ENCODE assay signal across 17 cellular contexts in the genomic region with DNA sequence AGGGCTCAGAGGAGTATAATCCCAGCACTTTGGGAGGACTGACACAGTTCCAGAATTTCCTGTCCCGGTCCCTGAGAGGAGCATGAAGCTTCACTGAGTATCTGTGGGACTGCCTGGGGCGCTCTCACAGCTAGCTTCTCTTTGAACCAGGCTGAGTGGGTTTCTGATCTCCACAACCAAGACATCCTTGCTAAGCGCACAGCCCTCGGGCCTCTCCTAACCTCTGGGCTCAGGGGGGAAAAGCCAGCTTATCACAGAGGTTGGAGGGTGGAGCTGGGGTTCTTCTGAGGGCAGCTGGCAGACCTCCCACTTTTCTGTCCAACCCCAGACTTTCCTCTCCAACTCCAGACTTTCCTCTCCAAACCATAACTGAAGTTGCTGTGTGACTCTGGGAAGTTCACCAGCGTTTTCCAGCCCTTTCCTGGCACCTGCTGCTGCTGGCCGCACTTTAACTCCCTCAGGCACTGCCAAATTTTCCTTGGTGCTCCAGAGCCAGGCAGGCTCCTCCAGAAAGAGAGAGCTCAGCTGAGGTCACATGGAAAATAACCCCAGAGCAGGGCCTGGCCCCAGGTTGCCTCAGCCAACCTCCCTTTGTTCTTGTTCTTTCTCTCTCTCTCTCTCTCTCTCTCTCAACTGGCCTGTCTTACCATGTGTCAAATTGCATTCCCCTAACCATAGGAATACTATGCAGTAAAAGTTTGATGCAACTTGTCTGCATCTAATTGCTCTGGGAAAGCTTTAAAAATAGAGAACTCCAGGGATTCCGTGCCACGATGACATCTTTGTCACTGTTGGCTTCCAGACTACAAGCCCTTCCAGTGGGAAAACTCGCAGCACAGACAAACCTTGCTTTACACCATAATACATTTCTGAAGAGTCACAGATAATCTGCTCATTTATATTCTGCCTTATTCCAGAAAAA. TPM values are rescaled to one million over a fixed set of nuclear protein-coding genes. Genes with fewer than 3 reads are reported as not detected.
DNase-seq lines count a peak whose midpoint lies in the region; ATAC-seq and TF ChIP-seq lines count a peak whose summit lies in the region.
"Had no signal": no experiment of that assay in that cellular context is flagged by ENCODE, and none has a peak within 500 bp of the region (broad histone marks: within the 10 kb centered on the region; RNA-seq: fewer than 3 reads in every experiment).

No MANE protein-coding gene starts in this region.

- TF ChIP-seq CTCF in HEK293 (tag by site-specific recombination; IDR thresholded peaks at IDR 0.05) (no peak), right lobe of liver (IDR thresholded peaks at IDR 0.05) (no peak), suprapubic skin (IDR thresholded peaks at IDR 0.05) (no peak)

- H3K9me3 ChIP-seq in HEK293 (ENCODE audit: control insufficient read depth, insufficient read depth, low read depth, low read length) (no peaks in the 10 kb centered on the region), right lobe of liver (no peaks in the 10 kb centered on the region), suprapubic skin (no peaks in the 10 kb centered on the region)
- H3K9me3 ChIP-seq: stomach had no signal

- CTCF ChIA-PET in HEK293 (lab: Yijun Ruan, JAX) = interaction anchor here (0.6 kb wide), 2 partner anchors 13 to 445 kb away, joined by 3 read pairs; no protein-coding TSS in a partner anchor
- CTCF ChIA-PET in activated CD4-positive, alpha-beta T cell treated with anti-CD3 and anti-CD28 coated beads for 36 hours (lab: Charles Lee) = interaction anchor here (0.7 to 0.8 kb wide), 2 partner anchors 61 to 183 kb away, joined by 3 read pairs; no protein-coding TSS in a partner anchor

- intact Hi-C loops in dendritic cell treated with granulocyte-macrophage colony-stimulating factor and Interleukin-4, amounts not matched to agents 40 ng/mL and 50 ng/mL, for 4 days (cut with micrococcal nuclease) = no loop called here
- intact Hi-C loops in right lobe of liver (cut with DNase I) = no loop called here
- intact Hi-C loops in activated T-helper 1 cell treated with anti-CD3 and anti-CD28 coated beads, Interleukin-12 subunit alpha, Interleukin-12 subunit beta, Interleukin-2, Interleukin-4 antibody, amounts not matched to agents 30 ng/mL and 10 ng/mL and 1 ng/mL, durations not matched to agents 14 hours and 24 hours and 36 hours (cut with micrococcal nuclease) = no loop called here
- intact Hi-C loops in activated CD4-positive, alpha-beta T cell treated with anti-CD3 and anti-CD28 coated beads for 36 hours (cut with DNase I, micrococcal nuclease) = no loop called here

- H3K27me3 ChIP-seq in right lobe of liver (no peaks in the 10 kb centered on the region), suprapubic skin (no peaks in the 10 kb centered on the region)
- H3K27me3 ChIP-seq: stomach had no signal

- H3K9me3 Mint-ChIP-seq in dendritic cell treated with granulocyte-macrophage colony-stimulating factor and Interleukin-4, amounts not matched to agents 40 ng/mL and 50 ng/mL, for 4 days = no peaks in the 10 kb centered on the region
- H3K9me3 Mint-ChIP-seq in activated T-helper 1 cell treated with anti-CD3 and anti-CD28 coated beads, Interleukin-12 subunit alpha, Interleukin-12 subunit beta, Interleukin-2, Interleukin-4 antibody, amounts not matched to agents 30 ng/mL and 10 ng/mL and 1 ng/mL, durations not matched to agents 14 hours and 24 hours and 36 hours = no peaks in the 10 kb centered on the region
- H3K9me3 Mint-ChIP-seq in activated CD4-positive, alpha-beta T cell treated with anti-CD3 and anti-CD28 coated beads for 36 hours (ENCODE audit: low read depth) = no peaks in the 10 kb centered on the region
- H3K9me3 Mint-ChIP-seq: natural killer cell treated with Interleukin-12 subunit alpha and Interleukin-12 subunit beta and Interleukin-15 and Interleukin-18, amount 100 ng/mL, for 72 hours had no signal

- H3K4me1 Mint-ChIP-seq in dendritic cell treated with granulocyte-macrophage colony-stimulating factor and Interleukin-4, amounts not matched to agents 40 ng/mL and 50 ng/mL, for 4 days (ENCODE audit: low read depth) = peaks cover 16% of the 10 kb centered on the region
- no peaks in the 10 kb centered on the region for H3K4me1 Mint-ChIP-seq in activated T-helper 1 cell treated with anti-CD3 and anti-CD28 coated beads, Interleukin-12 subunit alpha, Interleukin-12 subunit beta, Interleukin-2, Interleukin-4 antibody, amounts not matched to agents 30 ng/mL and 10 ng/mL and 1 ng/mL, durations not matched to agents 14 hours and 24 hours and 36 hours (ENCODE audit: low read depth)
- H3K4me1 Mint-ChIP-seq in activated CD4-positive, alpha-beta T cell treated with anti-CD3 and anti-CD28 coated beads for 36 hours = peaks cover 6% of the 10 kb centered on the region

- H3K36me3 Mint-ChIP-seq in dendritic cell treated with granulocyte-macrophage colony-stimulating factor and Interleukin-4, amounts not matched to agents 40 ng/mL and 50 ng/mL, for 4 days (ENCODE audit: low read depth) = peaks cover 4% of the 10 kb centered on the region
- H3K36me3 Mint-ChIP-seq in activated T-helper 1 cell treated with anti-CD3 and anti-CD28 coated beads, Interleukin-12 subunit alpha, Interleukin-12 subunit beta, Interleukin-2, Interleukin-4 antibody, amounts not matched to agents 30 ng/mL and 10 ng/mL and 1 ng/mL, durations not matched to agents 14 hours and 24 hours and 36 hours (ENCODE audit: low read depth) = no peaks in the 10 kb centered on the region
- no peaks in the 10 kb centered on the region for H3K36me3 Mint-ChIP-seq in activated CD4-positive, alpha-beta T cell treated with anti-CD3 and anti-CD28 coated beads for 36 hours (ENCODE audit: low read depth)
- H3K36me3 Mint-ChIP-seq: natural killer cell treated with Interleukin-12 subunit alpha and Interleukin-12 subunit beta and Interleukin-15 and Interleukin-18, amount 100 ng/mL, for 72 hours had no signal

- peaks cover 4% of the 10 kb centered on the region for H3K27me3 Mint-ChIP-seq in dendritic cell treated with granulocyte-macrophage colony-stimulating factor and Interleukin-4, amounts not matched to agents 40 ng/mL and 50 ng/mL, for 4 days
- H3K27me3 Mint-ChIP-seq in activated T-helper 1 cell treated with anti-CD3 and anti-CD28 coated beads, Interleukin-12 subunit alpha, Interleukin-12 subunit beta, Interleukin-2, Interleukin-4 antibody, amounts not matched to agents 30 ng/mL and 10 ng/mL and 1 ng/mL, durations not matched to agents 14 hours and 24 hours and 36 hours (ENCODE audit: insufficient read depth) = no peaks in the 10 kb centered on the region
- H3K27me3 Mint-ChIP-seq in activated CD4-positive, alpha-beta T cell treated with anti-CD3 and anti-CD28 coated beads for 36 hours = no peaks in the 10 kb centered on the region

- H3K4me3 ChIP-seq in HEK293 (ENCODE audit: low read depth, low read length) = no peak overlapping the region
- no peak overlapping the region for H3K4me3 ChIP-seq in right lobe of liver
- H3K4me3 ChIP-seq in suprapubic skin = no peak overlapping the region
- H3K4me3 ChIP-seq: GM23248, stomach had no signal

- H3K4me1 ChIP-seq in HEK293 (ENCODE audit: control insufficient read depth, insufficient read depth, low read length) (no peaks in the 10 kb centered on the region), right lobe of liver (peaks cover 0 to 5% (median 0%) of the 10 kb centered on the region in 4 donors), suprapubic skin (peaks cover 33% of the 10 kb centered on the region)

- no peak for TF ChIP-seq POLR2A in right lobe of liver (IDR thresholded peaks at IDR 0.05)
- TF ChIP-seq POLR2A in suprapubic skin (IDR thresholded peaks at IDR 0.05) = no peak

- peak in 2 of 3 donors; percentile 76 to 78 for DNase-seq in right lobe of liver
- peak in 1 of 2 donors; percentile 80 for DNase-seq in suprapubic skin (ENCODE audit: low spot score in 2 of 2)
- DNase-seq in activated T-helper 1 cell treated with anti-CD3 and anti-CD28 coated beads, Interleukin-12 subunit alpha, Interleukin-12 subunit beta, Interleukin-2, Interleukin-4 antibody, amounts not matched to agents 30 ng/mL and 10 ng/mL and 1 ng/mL, durations not matched to agents 14 hours and 24 hours and 36 hours (ENCODE audit: low spot score) = no peak
- DNase-seq in activated CD4-positive, alpha-beta T cell treated with anti-CD3 and anti-CD28 coated beads for 36 hours = no peak
- DNase-seq: activated CD4-positive, alpha-beta T cell treated with anti-CD3 and anti-CD28 coated beads for 1 hour; activated gamma-delta T cell treated with Interleukin-2 at 50 U/mL for 16 hours; AML-193; GDM1; GM23248; NCI-H2029; NCI-H510A treated with DMSO at 0.1 percent for 48 hours; stomach had no signal

- no peak overlapping the region for H3K4me3 Mint-ChIP-seq in dendritic cell treated with granulocyte-macrophage colony-stimulating factor and Interleukin-4, amounts not matched to agents 40 ng/mL and 50 ng/mL, for 4 days
- H3K4me3 Mint-ChIP-seq in activated T-helper 1 cell treated with anti-CD3 and anti-CD28 coated beads, Interleukin-12 subunit alpha, Interleukin-12 subunit beta, Interleukin-2, Interleukin-4 antibody, amounts not matched to agents 30 ng/mL and 10 ng/mL and 1 ng/mL, durations not matched to agents 14 hours and 24 hours and 36 hours = no peak overlapping the region
- H3K4me3 Mint-ChIP-seq in activated CD4-positive, alpha-beta T cell treated with anti-CD3 and anti-CD28 coated beads for 36 hours = no peak overlapping the region
- H3K4me3 Mint-ChIP-seq: natural killer cell treated with Interleukin-12 subunit alpha and Interleukin-12 subunit beta and Interleukin-15 and Interleukin-18, amount 100 ng/mL, for 72 hours had no signal

- H3K36me3 ChIP-seq in HEK293 (ENCODE audit: control insufficient read depth in 2 of 2, insufficient read depth in 1 of 2, low read length in 2 of 2) (no peaks in the 10 kb centered on the region), right lobe of liver (no peaks in the 10 kb centered on the region), suprapubic skin (no peaks in the 10 kb centered on the region)
- H3K36me3 ChIP-seq: stomach had no signal

- POLR2A ChIA-PET in HEK293 (lab: Yijun Ruan, JAX) = interaction anchor here (0.5 kb wide), 1 partner anchor 148 kb away, joined by 7 read pairs; no protein-coding TSS in a partner anchor
- POLR2A ChIA-PET in activated CD4-positive, alpha-beta T cell treated with anti-CD3 and anti-CD28 coated beads for 36 hours (lab: Charles Lee) = interaction anchor here (1.1 kb wide), 1 partner anchor 32 kb away, joined by 3 read pairs; no protein-coding TSS in a partner anchor

- H3K27ac ChIP-seq in HEK293 (ENCODE audit: extremely low read depth, low read depth, low read length) (no peak overlapping the region), right lobe of liver (peak overlapping the region in 1 of 3 donors; percentile 62), suprapubic skin (peak overlapping the region; percentile 45)
- H3K27ac ChIP-seq: GM23248, stomach had no signal

- 63% methylated on average over 5 of the region's 9 CpGs for WGBS in right lobe of liver (ENCODE audit: insufficient coverage, low coverage, low lambda C conversion rate, missing lambda C conversion rate)
- 36% methylated on average over 9 of the region's 9 CpGs for WGBS in suprapubic skin

- ATAC-seq in right lobe of liver (peak in 3 of 4 donors; percentile 34 to 91 (median 41)), HG03045 (IDR thresholded peaks at IDR 0.05; ENCODE audit: unreplicated experiment) (no peak)
- no peak for ATAC-seq in activated CD4-positive, alpha-beta T cell treated with anti-CD3 and anti-CD28 coated beads for 36 hours
- ATAC-seq: natural killer cell treated with Interleukin-12 subunit alpha and Interleukin-12 subunit beta and Interleukin-15 and Interleukin-18, amount 100 ng/mL, for 72 hours had no signal

- TF ChIP-seq EP300 in suprapubic skin (IDR thresholded peaks at IDR 0.05) = no peak

- H3K27ac Mint-ChIP-seq in dendritic cell treated with granulocyte-macrophage colony-stimulating factor and Interleukin-4, amounts not matched to agents 40 ng/mL and 50 ng/mL, for 4 days = peak overlapping the region; percentile 7
- no peak overlapping the region for H3K27ac Mint-ChIP-seq in activated T-helper 1 cell treated with anti-CD3 and anti-CD28 coated beads, Interleukin-12 subunit alpha, Interleukin-12 subunit beta, Interleukin-2, Interleukin-4 antibody, amounts not matched to agents 30 ng/mL and 10 ng/mL and 1 ng/mL, durations not matched to agents 14 hours and 24 hours and 36 hours
- no peak overlapping the region for H3K27ac Mint-ChIP-seq in activated CD4-positive, alpha-beta T cell treated with anti-CD3 and anti-CD28 coated beads for 36 hours
- H3K27ac Mint-ChIP-seq: natural killer cell treated with Interleukin-12 subunit alpha and Interleukin-12 subunit beta and Interleukin-15 and Interleukin-18, amount 100 ng/mL, for 72 hours had no signal

RNA-seq across cellular contexts. Expression of a gene that starts 49.5 kb away (rescaled TPM):
- total RNA-seq in right lobe of liver (1 to 10 TPM in 3 of 6 experiments, under 1 TPM in 3; 0.37 to 2.1 (median 1.3) TPM), suprapubic skin (1 to 10 TPM; 2.7 to 5.2 (median 3.6) TPM)
- not detected in 2 replicates for total RNA-seq in activated T-helper 1 cell treated with anti-CD3 and anti-CD28 coated beads, Interleukin-12 subunit alpha, Interleukin-12 subunit beta, Interleukin-2, Interleukin-4 antibody, amounts not matched to agents 30 ng/mL and 10 ng/mL and 1 ng/mL, durations not matched to agents 14 hours and 24 hours and 36 hours
- total RNA-seq in activated CD4-positive, alpha-beta T cell treated with anti-CD3 and anti-CD28 coated beads for 36 hours = under 1 TPM; 0.14 to 0.28 TPM
- total RNA-seq: lung microvascular endothelial cell; natural killer cell treated with Interleukin-12 subunit alpha and Interleukin-12 subunit beta and Interleukin-15 and Interleukin-18, amount 100 ng/mL, for 72 hours had no signal

Comparison
In these comparisons a context has a peak if more than half of its experiments do, and no peak if none do; other contexts are left out.
1. ATAC-seq: peak in right lobe of liver (3 of 4); none in HG03045 (single experiment) and activated CD4-positive, alpha-beta T cell treated with anti-CD3 and anti-CD28 coated beads for 36 hours (single experiment).
2. DNase-seq: peak in right lobe of liver (2 of 3); none in activated T-helper 1 cell treated with anti-CD3 and anti-CD28 coated beads, Interleukin-12 subunit alpha, Interleukin-12 subunit beta, Interleukin-2, Interleukin-4 antibody, amounts not matched to agents 30 ng/mL and 10 ng/mL and 1 ng/mL, durations not matched to agents 14 hours and 24 hours and 36 hours (single experiment) and activated CD4-positive, alpha-beta T cell treated with anti-CD3 and anti-CD28 coated beads for 36 hours (single experiment).